8 cellular contexts compared by ENCODE assay signal in the genomic region with DNA sequence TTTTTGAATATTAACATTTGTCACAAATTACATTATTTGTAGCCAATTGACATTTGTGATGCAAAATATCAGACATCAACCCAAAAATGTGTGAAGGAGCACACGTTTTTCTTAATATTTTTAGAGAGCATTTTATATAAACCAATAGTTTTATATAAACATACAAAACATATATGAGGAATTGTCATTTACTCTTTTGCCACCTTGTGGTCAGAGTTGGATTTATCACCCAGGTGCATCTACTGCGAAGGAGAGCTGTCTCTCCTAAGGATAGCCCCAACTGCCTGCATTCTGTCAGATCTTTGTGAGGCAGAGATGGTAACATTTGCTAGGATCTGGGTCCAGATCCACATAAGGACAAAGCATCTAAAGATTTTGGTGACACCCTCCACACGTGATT. TPM values are rescaled to one million over a fixed set of nuclear protein-coding genes. Genes with fewer than 3 reads are reported as not detected.
DNase-seq lines count a peak whose midpoint lies in the region; ATAC-seq and TF ChIP-seq lines count a peak whose summit lies in the region.

No MANE protein-coding gene starts in this region.

- no peaks in the 10 kb centered on the region for H3K79me2 ChIP-seq in smooth muscle cell (ENCODE audit: low read depth)

- H4K20me1 ChIP-seq in smooth muscle cell (ENCODE audit: low read depth): no peaks in the 10 kb centered on the region

- H3K27me3 ChIP-seq in smooth muscle cell (ENCODE audit: low read depth): no peaks in the 10 kb centered on the region

- DNase-seq in NCI-H524 (lab: John Stamatoyannopoulos, UW) (peak; percentile 9 to 21), NCI-H524 treated with DMSO at 0.1 percent for 48 hours (lab: John Stamatoyannopoulos, UW) (no peak), HEK293T (ENCODE audit: extremely low spot score) (peak; percentile 36), RPMI7951 (ENCODE audit: low read depth) (peak; percentile 36), fibroblast of peridontal ligament (ENCODE audit: extremely low read depth) (peak; percentile 33), smooth muscle cell (lab: John Stamatoyannopoulos, UW; ENCODE audit: unreplicated experiment) (no peak)

- no peak overlapping the region for H3K27ac ChIP-seq in smooth muscle cell (ENCODE audit: low read depth)

- H3K4me1 ChIP-seq in smooth muscle cell (ENCODE audit: low read depth): no peaks in the 10 kb centered on the region

- H3K9ac ChIP-seq in smooth muscle cell (ENCODE audit: low read depth): no peak overlapping the region

- 28% methylated on average over 3 of the region's 3 CpGs for WGBS in smooth muscle cell (ENCODE audit: low lambda C conversion rate)

- H3F3A ChIP-seq in smooth muscle cell (ENCODE audit: low read depth): no peaks in the 10 kb centered on the region

- peak; percentile 31 for TF ChIP-seq CTCF in smooth muscle cell (IDR thresholded peaks at IDR 0.05; ENCODE audit: borderline replicate concordance, insufficient read depth, poor library complexity, severe bottlenecking)

- POLR2A ChIA-PET in HEK293T (lab: Yijun Ruan, JAX): no interaction called here

- no peaks in the 10 kb centered on the region for H3K36me3 ChIP-seq in smooth muscle cell (ENCODE audit: low read depth)

- H2AFZ ChIP-seq in smooth muscle cell (ENCODE audit: low read depth): no peak overlapping the region

- CTCF ChIA-PET in HEK293T (lab: Yijun Ruan, JAX): interaction anchor here (0.7 kb wide), 1 partner anchor 272 kb away, joined by 3 read pairs; no protein-coding TSS in a partner anchor

- no peak overlapping the region for H3K4me3 ChIP-seq in smooth muscle cell

- ATAC-seq in HG03196 (IDR thresholded peaks at IDR 0.05; ENCODE audit: unreplicated experiment) (no peak), HG02610 (IDR thresholded peaks at IDR 0.05; ENCODE audit: unreplicated experiment) (no peak)

- H3K9me3 ChIP-seq in smooth muscle cell (replicated peaks; ENCODE audit: low read depth): no peaks in the 10 kb centered on the region

- H3K4me2 ChIP-seq in smooth muscle cell: no peak overlapping the region

TF ChIP-seq in HEK293T, 16 proteins besides CTCF, POLR2A, EP300 and RAD21:
- TF ChIP-seq CTBP1 (IDR thresholded peaks at IDR 0.05; ENCODE audit: borderline replicate concordance): no peak
- TF ChIP-seq ARNT (IDR thresholded peaks at IDR 0.05): no peak
- TF ChIP-seq FOXM1 (IDR thresholded peaks at IDR 0.05; ENCODE audit: borderline replicate concordance): no peak
- no peak for TF ChIP-seq BHLHE40 (IDR thresholded peaks at IDR 0.05; ENCODE audit: borderline replicate concordance)
- TF ChIP-seq NFRKB (IDR thresholded peaks at IDR 0.05): no peak
- TF ChIP-seq SUZ12 (IDR thresholded peaks at IDR 0.05): no peak
- TF ChIP-seq FOXA1 (IDR thresholded peaks at IDR 0.05): no peak
- no peak for TF ChIP-seq ZNF384 (IDR thresholded peaks at IDR 0.05)
- TF ChIP-seq SP1 (IDR thresholded peaks at IDR 0.05): no peak

RNA-seq across cellular contexts. Expression of gene USP27X, which starts 2.5 kb away (rescaled TPM):
- total RNA-seq in RPMI7951 (2014; rRNA removed; shearing (Covaris generic)): 1.4 and 1.8 TPM in 2 replicates
- total RNA-seq in smooth muscle cell: 3.1 and 4.7 TPM in 2 replicates
- 0.53 and 1.3 TPM in 2 replicates for polyA plus RNA-seq in smooth muscle cell

RNA-seq across cellular contexts. Expression of gene CLCN5, which starts 45.6 kb away (rescaled TPM):
- total RNA-seq in RPMI7951 (2014; rRNA removed; shearing (Covaris generic)): 6.6 and 10.8 TPM in 2 replicates
- 7.1 and 11.7 TPM in 2 replicates for total RNA-seq in smooth muscle cell
- polyA plus RNA-seq in smooth muscle cell: 1.7 TPM in 2 replicates

RNA-seq across cellular contexts. Expression of gene PAGE4, which starts 47.6 kb away (rescaled TPM):
- total RNA-seq in RPMI7951 (2014; rRNA removed; shearing (Covaris generic)): not detected in 2 replicates
- total RNA-seq in smooth muscle cell: not detected in 2 replicates
- not detected in 2 replicates for polyA plus RNA-seq in smooth muscle cell

Comparison
In these comparisons a context has a peak if more than half of its experiments do, and no peak if none do; other contexts are left out.
1. DNase-seq: peak in NCI-H524 (2 of 2), HEK293T (single experiment), RPMI7951 (single experiment) and fibroblast of peridontal ligament (single experiment); none in NCI-H524 treated with DMSO at 0.1 percent for 48 hours (single experiment) and smooth muscle cell (single experiment).